4 cellular contexts compared by ENCODE assay signal in genomic region chr21:44585892-44586291, GRCh38. TPM values are rescaled to one million over a fixed set of nuclear protein-coding genes. Genes with fewer than 3 reads are reported as not detected.
"Had no signal": no experiment of that assay in that cellular context is flagged by ENCODE, and none has a peak within 500 bp of the region (broad histone marks: within the 10 kb centered on the region; RNA-seq: fewer than 3 reads in every experiment).

No MANE protein-coding gene starts in this region.

- ATAC-seq: GM12878 had no signal

- DNase-seq: GDM1, GF-D8 had no signal

- H3K4me3 ChIP-seq: GM12878 had no signal

RNA-seq across cellular contexts. Expression of gene KRTAP10-5, which starts 5.5 kb away (rescaled TPM):
- total RNA-seq: G401, GM12878 had no signal
- polyA plus RNA-seq: GM12878 had no signal

RNA-seq across cellular contexts. Expression of gene KRTAP10-6, which starts 6.4 kb away (rescaled TPM):
- total RNA-seq: G401, GM12878 had no signal
- polyA plus RNA-seq: GM12878 had no signal

RNA-seq across cellular contexts. Expression of gene KRTAP10-4, which starts 12.4 kb away (rescaled TPM):
- total RNA-seq: G401, GM12878 had no signal
- polyA plus RNA-seq: GM12878 had no signal

RNA-seq across cellular contexts. Expression of gene KRTAP10-7, which starts 14.5 kb away (rescaled TPM):
- total RNA-seq: G401, GM12878 had no signal
- polyA plus RNA-seq: GM12878 had no signal

RNA-seq across cellular contexts. Expression of gene KRTAP10-8, which starts 26.0 kb away (rescaled TPM):
- total RNA-seq: G401, GM12878 had no signal
- polyA plus RNA-seq: GM12878 had no signal
